Comparison of ENCODE assay signal across 1 cellular context in genomic region chr13:44293354-44293753, GRCh38.
TF ChIP-seq lines count a peak whose summit lies in the region.

No MANE protein-coding gene starts in this region.

TF ChIP-seq in HepG2, 621 proteins besides CTCF, POLR2A, EP300 and RAD21 (continued from another document):
- TF ChIP-seq ARID4A (CRISPR knock-in tag; IDR thresholded peaks at IDR 0.05; ENCODE audit: borderline replicate concordance) (no peak), ZBTB21 (CRISPR knock-in tag; IDR thresholded peaks at IDR 0.05) (no peak), MAFG (CRISPR knock-in tag; IDR thresholded peaks at IDR 0.05) (no peak), ZHX2 (IDR thresholded peaks at IDR 0.05; ENCODE audit: low read depth) (no peak), ZHX2 (CRISPR knock-in tag; IDR thresholded peaks at IDR 0.05; ENCODE audit: borderline replicate concordance) (no peak)
